ENCODE assay signal across 20 cellular contexts in genomic region chr7:112067609-112068540, GRCh38.
A peak's percentile ranks its signal among the peaks of the same experiment; 100 is the strongest.
DNase-seq lines count a peak whose midpoint lies in the region; ATAC-seq, FAIRE-seq and TF ChIP-seq lines count a peak whose summit lies in the region.
"Had no signal": no experiment of that assay in that cellular context is flagged by ENCODE, and none has a peak within 500 bp of the region (broad histone marks: within the 10 kb centered on the region; RNA-seq: fewer than 3 reads in every experiment).

No MANE protein-coding gene starts in this region.

- CTCF ChIA-PET in A549 (lab: Yijun Ruan, JAX) = no interaction called here
- CTCF ChIA-PET in HepG2 (lab: Yijun Ruan, JAX; ENCODE audit: low intra/inter-chr PET ratio, low total read pairs) = no interaction called here

- peak overlapping the region; percentile 60 to 72 for H3K27ac ChIP-seq in A549
- H3K27ac ChIP-seq in dorsolateral prefrontal cortex = peak overlapping the region in 49 of 59 donors; percentile 3 to 80 (median 55)
- H3K27ac ChIP-seq in HepG2 (ENCODE audit: extremely low read length, insufficient read depth, low read length) = no peak overlapping the region
- no peak overlapping the region for H3K27ac ChIP-seq in hepatocyte
- H3K27ac ChIP-seq: suprapubic skin had no signal

- TF ChIP-seq EP300 in A549 (IDR thresholded peaks at IDR 0.05) = 0 out of 5 replicates have a peak, but pooled peaks of 1 of the 2 experiments have one; percentile 13
- no peak for TF ChIP-seq EP300 in HepG2 (IDR thresholded peaks at IDR 0.05; ENCODE audit: low read depth in 2 of 2, low read length in 2 of 2)
- no peak for TF ChIP-seq EP300 in HepG2 (CRISPR knock-in tag; IDR thresholded peaks at IDR 0.05; ENCODE audit: borderline replicate concordance)

- H3K4me2 ChIP-seq in A549 (peak overlapping the region; percentile 77), HepG2 (ENCODE audit: low read depth, low read length) (no peak overlapping the region), hepatocyte (no peak overlapping the region)

- in situ Hi-C loops in HepG2 (cut with HindIII; ENCODE audit: extremely low pct_ligation_motif_present, low pct_unique_long_range_greater_than_20kb) = no loop called here

- H2AFZ ChIP-seq in HepG2 (ENCODE audit: low read length) (no peak overlapping the region), hepatocyte (no peak overlapping the region)

- no peaks in the 10 kb centered on the region for H3K9me2 ChIP-seq in hepatocyte (replicated peaks; ENCODE audit: insufficient read depth)

- intact Hi-C loops in dorsolateral prefrontal cortex (cut with DNase I) = no loop called here
- intact Hi-C loops in HepG2 (cut with micrococcal nuclease; ENCODE audit: unreplicated experiment) = loop anchor here (5.0 kb wide), 1 partner anchor 139 kb away; the partner anchor contains the start of genes DOCK4 and ZNF277

- TF ChIP-seq CTCF in A549 (IDR thresholded peaks at IDR 0.05) (no peak), dorsolateral prefrontal cortex (IDR thresholded peaks at IDR 0.05 in 54 of 56, conservative IDR thresholded peaks at IDR 0.05 in 2 of 56; ENCODE audit: low read depth in 1 of 56, partially characterized antibody in 56 of 56) (no peak), HepG2 (CRISPR knock-in tag; IDR thresholded peaks at IDR 0.05) (no peak), hepatocyte (IDR thresholded peaks at IDR 0.05; ENCODE audit: poor library complexity) (no peak)

- POLR2A ChIA-PET in A549 (lab: Yijun Ruan, JAX) (no interaction called here), HepG2 (lab: Yijun Ruan, JAX) (no interaction called here)

- TF ChIP-seq RAD21 in A549 (conservative IDR thresholded peaks at IDR 0.05 in 1 of 2, IDR thresholded peaks at IDR 0.05 in 1 of 2) (no peak; a peak in 1 of 5 replicates), HepG2 (CRISPR knock-in tag; IDR thresholded peaks at IDR 0.05) (no peak)

- H3K79me2 ChIP-seq in HepG2 (ENCODE audit: insufficient read depth, low read length) (peaks cover 5% of the 10 kb centered on the region), hepatocyte (peaks cover 4% of the 10 kb centered on the region)

- no peaks in the 10 kb centered on the region for H3K9me3 ChIP-seq in A549
- no peaks in the 10 kb centered on the region for H3K9me3 ChIP-seq in HepG2 (ENCODE audit: low read length)
- H3K9me3 ChIP-seq in hepatocyte (ENCODE audit: low read depth) = no peaks in the 10 kb centered on the region
- H3K9me3 ChIP-seq: suprapubic skin had no signal

- H4K20me1 ChIP-seq in HepG2 (ENCODE audit: insufficient read depth, low read length) (no peaks in the 10 kb centered on the region), hepatocyte (ENCODE audit: insufficient read depth, poor library complexity, severe bottlenecking) (no peaks in the 10 kb centered on the region)

- H3K9ac ChIP-seq in HepG2 (ENCODE audit: insufficient read depth, low read depth, low read length) = no peak overlapping the region

- peak; percentile 71 to 74 for ATAC-seq in A549
- ATAC-seq in HepG2 = no peak; the same call in 2 of the 3 replicates
- ATAC-seq in GM18858 (IDR thresholded peaks at IDR 0.05; ENCODE audit: unreplicated experiment) = no peak
- no peak for ATAC-seq in HG03045 (IDR thresholded peaks at IDR 0.05; ENCODE audit: unreplicated experiment)

- H3K4me3 ChIP-seq in A549 (no peak overlapping the region), dorsolateral prefrontal cortex (no peak overlapping the region), HepG2 (replicated peaks in 1 of 3; ENCODE audit: insufficient read depth in 1 of 3, low read depth in 2 of 3, low read length in 3 of 3) (no peak overlapping the region), hepatocyte (no peak overlapping the region)
- H3K4me3 ChIP-seq: suprapubic skin had no signal

- no TSS peak for BruUV-seq in HepG2 (replicated peaks; lab: Mats Ljungman, UMichigan)

- H3K4me1 ChIP-seq in A549 (peaks cover 82% of the 10 kb centered on the region), HepG2 (ENCODE audit: insufficient read depth, low read length) (peaks cover 39% of the 10 kb centered on the region), hepatocyte (ENCODE audit: insufficient read depth) (no peaks in the 10 kb centered on the region)

- TF ChIP-seq POLR2A in A549 (IDR thresholded peaks at IDR 0.05; ENCODE audit: low read length) (no peak), HepG2 (IDR thresholded peaks at IDR 0.05; ENCODE audit: insufficient read depth in 1 of 2, low read depth in 2 of 2, low read length in 2 of 2) (no peak)

- 12% methylated on average over 5 of the region's 5 CpGs for WGBS in A549 (ENCODE audit: missing lambda C conversion rate)
- 86% methylated on average over 5 of the region's 5 CpGs for WGBS in HepG2 (ENCODE audit: low lambda C conversion rate)
- WGBS in hepatocyte (ENCODE audit: low lambda C conversion rate, missing lambda C conversion rate) = 69% methylated on average over 5 of the region's 5 CpGs

- peak in 1 of 2 experiments; percentile 36 for DNase-seq in A549 (ENCODE audit: low read depth in 1 of 2, low spot score in 1 of 2)
- DNase-seq in NCI-H2081 (lab: John Stamatoyannopoulos, UW) = peak; percentile 70 to 91
- DNase-seq in dorsolateral prefrontal cortex = no peak
- DNase-seq in HepG2 (ENCODE audit: low spot score) = no peak
- DNase-seq in hepatocyte (ENCODE audit: low spot score) = no peak
- no peak for DNase-seq in HUDEP-2 (lab: John Stamatoyannopoulos, UW; ENCODE audit: unreplicated experiment in 76 of 76)
- DNase-seq: activated CD4-positive, alpha-beta memory T cell treated with anti-CD3 and anti-CD28 coated beads for 36 hours; activated naive CD4-positive, alpha-beta T cell treated with Interleukin-2 at 50 U/mL for 16 hours; amygdala; CD4-positive, CD25-positive, alpha-beta regulatory T cell; effector CD8-positive, alpha-beta T cell; kidney; MM.1S; NCI-H524 treated with DMSO at 0.1 percent for 48 hours; SIG-M5; T-helper 1 cell had no signal

- no peaks in the 10 kb centered on the region for H3K36me3 ChIP-seq in HepG2 (replicated peaks in 1 of 2; ENCODE audit: control insufficient read depth in 1 of 2, insufficient read depth in 2 of 2, low read length in 2 of 2)
- H3K36me3 ChIP-seq in hepatocyte (replicated peaks; ENCODE audit: insufficient read depth, low read depth) = no peaks in the 10 kb centered on the region
- H3K36me3 ChIP-seq: suprapubic skin had no signal

- peak; percentile 7 for FAIRE-seq in A549 (lab: Jason Lieb, UNC)
- FAIRE-seq in HepG2 (lab: Jason Lieb, UNC) = no peak
- FAIRE-seq: GM12891, kidney had no signal

- H3K27me3 ChIP-seq in dorsolateral prefrontal cortex = no peaks in the 10 kb centered on the region
- H3K27me3 ChIP-seq in HepG2 (ENCODE audit: control insufficient read depth in 1 of 2, insufficient read depth in 2 of 2, low read length in 2 of 2) = no peaks in the 10 kb centered on the region
- H3K27me3 ChIP-seq in hepatocyte = no peaks in the 10 kb centered on the region
- H3K27me3 ChIP-seq: suprapubic skin had no signal

TF ChIP-seq in A549, 52 proteins besides CTCF, POLR2A, EP300 and RAD21:
- no peak for TF ChIP-seq MAX (IDR thresholded peaks at IDR 0.05)
- no peak for TF ChIP-seq FOSL2 (IDR thresholded peaks at IDR 0.05)
- peak; percentile 12; the same call in 1 of the 2 replicates for TF ChIP-seq FOSL2 (CRISPR knock-in tag; IDR thresholded peaks at IDR 0.05)

TF ChIP-seq in HepG2, 621 proteins besides CTCF, POLR2A, EP300 and RAD21:
- peak; percentile 48; the same call in 1 of the 2 replicates for TF ChIP-seq GZF1 (CRISPR knock-in tag; IDR thresholded peaks at IDR 0.05)
- no peak for TF ChIP-seq GATAD1 (CRISPR knock-in tag; IDR thresholded peaks at IDR 0.05)

Comparison
In these comparisons a context has a peak if more than half of its experiments do, and no peak if none do; other contexts are left out.
1. ATAC-seq: peak in A549 (2 of 2); none in HepG2 (single experiment), GM18858 (single experiment) and HG03045 (single experiment).
2. DNase-seq: peak in NCI-H2081 (2 of 2); none in dorsolateral prefrontal cortex (0 of 10), HepG2 (single experiment), hepatocyte (single experiment) and HUDEP-2 (0 of 76).
3. H3K27ac ChIP-seq: peak in A549 (2 of 2) and dorsolateral prefrontal cortex (49 of 59); none in HepG2 (single experiment) and hepatocyte (single experiment).